ENCODE assay signal across 8 cellular contexts in the genomic region with DNA sequence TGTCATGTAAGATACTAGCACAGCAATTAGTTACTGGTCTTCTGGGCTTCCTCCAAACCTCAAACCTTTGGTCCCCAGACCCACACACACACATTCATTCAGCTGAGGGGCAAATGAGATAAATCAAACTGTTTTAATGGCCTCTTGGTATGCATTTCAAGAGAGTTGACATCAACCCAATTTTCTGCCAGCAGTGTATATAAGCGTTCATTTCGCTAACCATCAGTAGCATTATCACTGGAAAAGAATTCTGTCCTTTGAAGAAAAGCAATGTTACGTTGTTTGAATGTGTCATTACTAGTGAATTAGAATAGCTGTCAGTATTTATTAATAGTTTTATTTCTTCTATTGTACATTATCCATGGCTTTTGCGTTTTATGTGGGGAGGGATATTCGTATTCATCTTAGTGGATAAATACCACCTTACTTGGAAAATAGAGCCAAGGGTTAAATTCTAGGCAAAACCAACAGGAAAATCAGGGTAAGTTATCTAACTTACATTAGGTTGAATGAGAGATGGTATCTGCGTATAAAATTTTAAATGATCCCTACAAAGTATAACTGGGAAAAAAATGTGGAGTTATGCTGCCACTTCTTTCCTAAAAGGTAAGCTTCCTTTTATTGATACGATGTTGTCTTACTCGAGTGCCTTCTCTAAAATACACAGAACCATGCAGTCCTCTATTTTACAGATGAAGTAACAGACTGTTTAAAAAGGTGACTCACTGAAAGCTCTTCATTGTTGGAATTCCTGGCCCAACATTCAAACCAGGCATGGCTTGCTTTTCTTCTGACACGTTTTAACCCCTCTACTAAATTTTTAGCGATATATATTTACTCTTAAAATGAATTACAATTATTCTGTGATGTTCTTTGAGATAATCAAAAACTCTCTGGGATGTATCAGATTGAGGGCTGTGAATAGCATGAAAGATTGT. TPM values are rescaled to one million over a fixed set of nuclear protein-coding genes. Genes with fewer than 3 reads are reported as not detected.
DNase-seq lines count a peak whose midpoint lies in the region; ATAC-seq, FAIRE-seq and TF ChIP-seq lines count a peak whose summit lies in the region.

No MANE protein-coding gene starts in this region.

- CTCF ChIA-PET in activated CD8-positive, alpha-beta T cell treated with anti-CD3 and anti-CD28 coated beads, Interleukin-2, amount 10 ng/mL, durations not matched to agents 7 days and 5 days (lab: Charles Lee), result interaction anchor here (0.8 to 1.3 kb wide), 2 partner anchors 9 to 10 kb away, joined by 3 read pairs; no protein-coding TSS in a partner anchor

- peaks cover 46% of the 10 kb centered on the region for H3K4me1 Mint-ChIP-seq in activated CD8-positive, alpha-beta T cell treated with anti-CD3 and anti-CD28 coated beads, Interleukin-2, amount 10 ng/mL, durations not matched to agents 7 days and 5 days (ENCODE audit: low read depth)

- no peak for ATAC-seq in activated CD8-positive, alpha-beta T cell treated with anti-CD3 and anti-CD28 coated beads, Interleukin-2, amount 10 ng/mL, durations not matched to agents 7 days and 5 days
- no peak for ATAC-seq in GM18502 (IDR thresholded peaks at IDR 0.05; ENCODE audit: poor library complexity, unreplicated experiment)

- no peaks in the 10 kb centered on the region for H3K9me3 ChIP-seq in iPS-20b (ENCODE audit: insufficient read depth, low read depth, low read length)
- no peaks in the 10 kb centered on the region for H3K9me3 ChIP-seq in testis

- H3K36me3 ChIP-seq in iPS-20b (ENCODE audit: insufficient read depth, low read depth, low read length), result no peaks in the 10 kb centered on the region
- H3K36me3 ChIP-seq in testis (ENCODE audit: low read depth, missing control alignments), result no peaks in the 10 kb centered on the region

- peak overlapping the region; percentile 51; the same call in 1 of the 2 replicates for H3K9ac ChIP-seq in iPS-20b (ENCODE audit: low read depth, low read length)

- peaks cover 19% of the 10 kb centered on the region; the same call in 1 of the 2 replicates for H3K4me1 ChIP-seq in iPS-20b (ENCODE audit: insufficient read depth, low read length)
- peaks cover 25% of the 10 kb centered on the region for H3K4me1 ChIP-seq in testis

- no peak for TF ChIP-seq CTCF in testis (IDR thresholded peaks at IDR 0.05)

- intact Hi-C loops in testis (cut with DNase I; ENCODE audit: low total_unique reads), result no loop called here

- H3K36me3 Mint-ChIP-seq in activated CD8-positive, alpha-beta T cell treated with anti-CD3 and anti-CD28 coated beads, Interleukin-2, amount 10 ng/mL, durations not matched to agents 7 days and 5 days (ENCODE audit: low read depth), result no peaks in the 10 kb centered on the region

- FAIRE-seq in H54 (lab: Jason Lieb, UNC), result peak; percentile 62

- peak; percentile 67 for DNase-seq in A172 (ENCODE audit: low spot score)
- peak; percentile 61 for DNase-seq in H54 (ENCODE audit: insufficient read length, low spot score)
- DNase-seq in activated CD8-positive, alpha-beta T cell treated with anti-CD3 and anti-CD28 coated beads, Interleukin-2, amount 10 ng/mL, durations not matched to agents 7 days and 5 days, result no peak
- DNase-seq in Kasumi-1 (lab: John Stamatoyannopoulos, UW), result no peak
- no peak for DNase-seq in testis
- DNase-seq in NK-92 (lab: John Stamatoyannopoulos, UW; ENCODE audit: unreplicated experiment), result no peak

- no peaks in the 10 kb centered on the region for H3K27me3 Mint-ChIP-seq in activated CD8-positive, alpha-beta T cell treated with anti-CD3 and anti-CD28 coated beads, Interleukin-2, amount 10 ng/mL, durations not matched to agents 7 days and 5 days (ENCODE audit: low read depth)

- TF ChIP-seq POLR2A in H54 (IDR thresholded peaks at IDR 0.05; ENCODE audit: low read depth, low read length) (no peak), testis (IDR thresholded peaks at IDR 0.05) (no peak)

- 53 to 64% methylated on average over 10 of the region's 10 CpGs for WGBS in testis, 2 donors

- no peaks in the 10 kb centered on the region for H3K9me3 Mint-ChIP-seq in activated CD8-positive, alpha-beta T cell treated with anti-CD3 and anti-CD28 coated beads, Interleukin-2, amount 10 ng/mL, durations not matched to agents 7 days and 5 days (ENCODE audit: insufficient read depth)

- H3K27ac Mint-ChIP-seq in activated CD8-positive, alpha-beta T cell treated with anti-CD3 and anti-CD28 coated beads, Interleukin-2, amount 10 ng/mL, durations not matched to agents 7 days and 5 days, result peak overlapping the region; percentile 86

- POLR2A ChIA-PET in activated CD8-positive, alpha-beta T cell treated with anti-CD3 and anti-CD28 coated beads, Interleukin-2, amount 10 ng/mL, durations not matched to agents 7 days and 5 days (lab: Charles Lee), result no interaction called here

- peak overlapping the region; percentile 78 for H3K4me3 ChIP-seq in iPS-20b (ENCODE audit: low read length)
- no peak overlapping the region for H3K4me3 ChIP-seq in testis

- H3K4me3 Mint-ChIP-seq in activated CD8-positive, alpha-beta T cell treated with anti-CD3 and anti-CD28 coated beads, Interleukin-2, amount 10 ng/mL, durations not matched to agents 7 days and 5 days, result peak overlapping the region; percentile 87

- H3K27me3 ChIP-seq in iPS-20b (ENCODE audit: insufficient read depth, low read length) (peaks cover 29% of the 10 kb centered on the region), testis (no peaks in the 10 kb centered on the region)

- H3K27ac ChIP-seq in iPS-20b (ENCODE audit: low read length) (no peak overlapping the region), testis (no peak overlapping the region)

RNA-seq across cellular contexts. Expression of a gene that starts 2.0 kb away (rescaled TPM):
- total RNA-seq in A172 (2014; rRNA removed; shearing (Covaris generic)), result 91.1 and 113 TPM in 2 replicates
- 10 to 100 TPM; 41.3 to 42.0 TPM for total RNA-seq in activated CD8-positive, alpha-beta T cell treated with anti-CD3 and anti-CD28 coated beads, Interleukin-2, amount 10 ng/mL, durations not matched to agents 7 days and 5 days
- 10 to 100 TPM; 61.0 to 66.2 TPM for total RNA-seq in testis
- polyA plus RNA-seq in testis (ENCODE audit: insufficient read depth, low read depth, low replicate concordance), result 55.8 TPM

Comparison
In these comparisons a context has a peak if more than half of its experiments do, and no peak if none do; other contexts are left out.
1. DNase-seq: peak in A172 (single experiment) and H54 (single experiment); none in activated CD8-positive, alpha-beta T cell treated with anti-CD3 and anti-CD28 coated beads, Interleukin-2, amount 10 ng/mL, durations not matched to agents 7 days and 5 days (single experiment), Kasumi-1 (0 of 2), testis (single experiment) and NK-92 (single experiment).